In genomic region chr10:70539471-70539870, GRCh38 we compare ENCODE assay signal across 23 cellular contexts.
"Had no signal": no experiment of that assay in that cellular context is flagged by ENCODE, and none has a peak within 500 bp of the region (broad histone marks: within the 10 kb centered on the region; RNA-seq: fewer than 3 reads in every experiment).

No MANE protein-coding gene starts in this region.

- H3K4me3 ChIP-seq: MG63, SJCRH30 had no signal

- H3K27me3 ChIP-seq: MG63, SJCRH30 had no signal

- DNase-seq: IMR-90, Karpas-422, KG1, MG63, NCI-H1092, NCI-H1105 treated with DMSO at 0.1 percent for 48 hours, NCI-H1436, NCI-H187, NCI-H2029, NCI-H2081 treated with DMSO at 0.1 percent for 48 hours, NCI-H2171, NCI-H226, NCI-H446, NCI-H510A, NCI-H524 treated with DMSO at 0.1 percent for 48 hours, NCI-H69, NCI-H774, PC-3, SHP77 treated with DMSO at 0.1 percent for 48 hours, SJCRH30 had no signal

- H3K36me3 ChIP-seq: MG63, SJCRH30 had no signal

- ATAC-seq: HepG2, Panc1, PC-3, SK-N-SH treated with all-trans-retinoic acid at 6 μM for 48 hours had no signal
